ENCODE assay signal across 15 cellular contexts in genomic region chr7:2761131-2761624, GRCh38.
DNase-seq lines count a peak whose midpoint lies in the region; ATAC-seq and TF ChIP-seq lines count a peak whose summit lies in the region.
"Had no signal": no experiment of that assay in that cellular context is flagged by ENCODE, and none has a peak within 500 bp of the region (broad histone marks: within the 10 kb centered on the region; RNA-seq: fewer than 3 reads in every experiment).

No MANE protein-coding gene starts in this region.

- H3K36me3 ChIP-seq in Caco-2 (ENCODE audit: control insufficient read depth, insufficient read depth, low read length) = no peaks in the 10 kb centered on the region
- no peaks in the 10 kb centered on the region for H3K36me3 ChIP-seq in adipocyte (ENCODE audit: control insufficient read depth, insufficient read depth, low read length, severe bottlenecking)
- H3K36me3 ChIP-seq in right atrium auricular region = no peaks in the 10 kb centered on the region
- peaks cover 0 to 35% (median 0%) of the 10 kb centered on the region in 6 donors for H3K36me3 ChIP-seq in spleen
- H3K36me3 ChIP-seq: brain microvascular endothelial cell had no signal

- H3K36me3 Mint-ChIP-seq in Caco-2 (ENCODE audit: insufficient read depth, unreplicated experiment) = peaks cover 48% of the 10 kb centered on the region

- H3K9ac ChIP-seq in adipocyte (ENCODE audit: low read length) = peak overlapping the region; percentile 27

- 91 to 95% (median 93%) methylated on average over 19 of the region's 19 CpGs for WGBS in spleen, 5 donors

- H3K4me1 ChIP-seq in Caco-2 = peaks cover 20% of the 10 kb centered on the region
- H3K4me1 ChIP-seq in adipocyte (ENCODE audit: control insufficient read depth, insufficient read depth, low read length) = peaks cover 71% of the 10 kb centered on the region
- H3K4me1 ChIP-seq in right atrium auricular region = peaks cover 0 to 74% of the 10 kb centered on the region in 2 donors
- peaks cover 45 to 74% (median 63%) of the 10 kb centered on the region in 6 donors for H3K4me1 ChIP-seq in spleen

- ATAC-seq in GM18498 (IDR thresholded peaks at IDR 0.05; ENCODE audit: unreplicated experiment) = no peak
- ATAC-seq: activated CD4-positive, CD25-positive, alpha-beta regulatory T cell treated with anti-CD3 and anti-CD28 coated beads, Interleukin-2, amount 50 U/mL, for 24 hours; natural killer cell treated with Interleukin-12 subunit alpha and Interleukin-12 subunit beta and Interleukin-15 and Interleukin-18, amount 100 ng/mL, for 72 hours had no signal

- intact Hi-C loops in Caco-2 (cut with micrococcal nuclease; ENCODE audit: unreplicated experiment) = loop anchor here (5.0 kb wide), 1 partner anchor 71 kb away; no protein-coding TSS in a partner anchor
- intact Hi-C loops in spleen (cut with DNase I; ENCODE audit: low total_unique reads) = no loop called here

- H3K9me3 Mint-ChIP-seq in Caco-2 (ENCODE audit: unreplicated experiment) = no peaks in the 10 kb centered on the region
- H3K9me3 Mint-ChIP-seq: IgD-negative memory B cell; natural killer cell treated with Interleukin-12 subunit alpha and Interleukin-12 subunit beta and Interleukin-15 and Interleukin-18, amount 100 ng/mL, for 72 hours had no signal

- H3K27ac Mint-ChIP-seq in Caco-2 (ENCODE audit: unreplicated experiment) = peak overlapping the region; percentile 19

- peaks cover 31% of the 10 kb centered on the region for H3K4me1 Mint-ChIP-seq in Caco-2 (ENCODE audit: low read depth, unreplicated experiment)

- POLR2A ChIA-PET in Caco-2 (lab: Charles Lee) = no interaction called here

- TF ChIP-seq CTCF in Caco-2 (IDR thresholded peaks at IDR 0.05; ENCODE audit: insufficient read depth in 1 of 2, low read depth in 1 of 2, low read length in 1 of 2, severe bottlenecking in 1 of 2, unreplicated experiment in 1 of 2) (no peak), right atrium auricular region (IDR thresholded peaks at IDR 0.05) (no peak), spleen (IDR thresholded peaks at IDR 0.05 in 8 of 11, conservative IDR thresholded peaks at IDR 0.05 in 3 of 11) (no peak)

- H3K9me3 ChIP-seq in Caco-2 (no peaks in the 10 kb centered on the region), adipocyte (ENCODE audit: control insufficient read depth, low read length) (no peaks in the 10 kb centered on the region), right atrium auricular region (no peaks in the 10 kb centered on the region), spleen (no peaks in the 10 kb centered on the region)
- H3K9me3 ChIP-seq: SJSA1 had no signal

- TF ChIP-seq POLR2A in spleen (IDR thresholded peaks at IDR 0.05) = no peak

- no peak for DNase-seq in Caco-2
- no peak for DNase-seq in adipocyte (ENCODE audit: low read depth)
- DNase-seq in right atrium auricular region (ENCODE audit: low spot score) = no peak
- no peak for DNase-seq in spleen
- DNase-seq in GOT3 (lab: John Stamatoyannopoulos, UW) = no peak
- no peak for DNase-seq in NCI-H510A (lab: John Stamatoyannopoulos, UW)
- DNase-seq in KG1 (lab: John Stamatoyannopoulos, UW) = no peak
- DNase-seq: GF-D8 had no signal

- H3K27ac ChIP-seq in right atrium auricular region = peak overlapping the region; percentile 91 to 93
- peak overlapping the region in 6 of 8 donors; percentile 44 to 89 (median 62) for H3K27ac ChIP-seq in spleen
- H3K27ac ChIP-seq: C4-2B, SJSA1 had no signal

- BruUV-seq in Caco-2 (replicated peaks; lab: Mats Ljungman, UMichigan) = no TSS peak

- H3K4me3 Mint-ChIP-seq in Caco-2 (ENCODE audit: unreplicated experiment) = no peak overlapping the region

- H3K4me3 ChIP-seq in Caco-2 (ENCODE audit: low read depth, low read length) (no peak overlapping the region), adipocyte (ENCODE audit: low read length) (no peak overlapping the region), right atrium auricular region (no peak overlapping the region), spleen (no peak overlapping the region)
- H3K4me3 ChIP-seq: SJSA1 had no signal

- no peaks in the 10 kb centered on the region for H3K27me3 ChIP-seq in Caco-2 (replicated peaks; ENCODE audit: control insufficient read depth, insufficient read depth, low read length)
- no peaks in the 10 kb centered on the region for H3K27me3 ChIP-seq in adipocyte (replicated peaks; ENCODE audit: control insufficient read depth, insufficient read depth, low read length)
- no peaks in the 10 kb centered on the region for H3K27me3 ChIP-seq in right atrium auricular region
- no peaks in the 10 kb centered on the region for H3K27me3 ChIP-seq in spleen (replicated peaks in 1 of 7)
- H3K27me3 ChIP-seq: brain microvascular endothelial cell, SJSA1 had no signal

- CTCF ChIA-PET in Caco-2 (lab: Charles Lee) = interaction anchor here (0.7 to 1.5 kb wide), 9 partner anchors 9 to 149 kb away, joined by 3 to 8 read pairs (median 3); no protein-coding TSS in a partner anchor

- no peaks in the 10 kb centered on the region for H3K27me3 Mint-ChIP-seq in Caco-2 (ENCODE audit: insufficient read depth, unreplicated experiment)
- H3K27me3 Mint-ChIP-seq: IgD-negative memory B cell; natural killer cell treated with Interleukin-12 subunit alpha and Interleukin-12 subunit beta and Interleukin-15 and Interleukin-18, amount 100 ng/mL, for 72 hours had no signal
